In genomic region chrX:130523460-130524394, GRCh38 we compare ENCODE assay signal across 9 cellular contexts.
A peak's percentile ranks its signal among the peaks of the same experiment; 100 is the strongest.
DNase-seq lines count a peak whose midpoint lies in the region; ATAC-seq and TF ChIP-seq lines count a peak whose summit lies in the region.
"Had no signal": no experiment of that assay in that cellular context is flagged by ENCODE, and none has a peak within 500 bp of the region (broad histone marks: within the 10 kb centered on the region; RNA-seq: fewer than 3 reads in every experiment).

No MANE protein-coding gene starts in this region.

- ATAC-seq in right lobe of liver = peak in 3 of 4 donors; percentile 32 to 56 (median 42)
- no peak for ATAC-seq in HG03280 (IDR thresholded peaks at IDR 0.05; ENCODE audit: unreplicated experiment)
- no peak for ATAC-seq in GM19328 (IDR thresholded peaks at IDR 0.05; ENCODE audit: unreplicated experiment)
- no peak for ATAC-seq in GM19395 (IDR thresholded peaks at IDR 0.05; ENCODE audit: unreplicated experiment)

- no peaks in the 10 kb centered on the region for H3K4me1 ChIP-seq in right lobe of liver
- no peaks in the 10 kb centered on the region for H3K4me1 ChIP-seq in thymus (ENCODE audit: control insufficient read depth, insufficient read depth, low read length)

- H3K9me3 ChIP-seq in right lobe of liver = no peaks in the 10 kb centered on the region
- H3K9me3 ChIP-seq in thymus (ENCODE audit: control insufficient read depth) = no peaks in the 10 kb centered on the region

- peak; percentile 24 for DNase-seq in ELR (ENCODE audit: low read depth)
- DNase-seq in NCI-H2227 (lab: John Stamatoyannopoulos, UW; ENCODE audit: unreplicated experiment) = peak; percentile 88
- DNase-seq in cerebellum (ENCODE audit: low spot score) = peak; percentile 2
- DNase-seq in right lobe of liver = no peak

- WGBS in right lobe of liver (ENCODE audit: insufficient coverage, low coverage, low lambda C conversion rate, missing lambda C conversion rate) = 33% methylated on average over 20 of the region's 42 CpGs
- WGBS in thymus = 17% methylated on average over 42 of the region's 42 CpGs

- no peak for TF ChIP-seq POLR2A in right lobe of liver (IDR thresholded peaks at IDR 0.05)

- no peaks in the 10 kb centered on the region for H3K27me3 ChIP-seq in right lobe of liver
- no peaks in the 10 kb centered on the region for H3K27me3 ChIP-seq in thymus (ENCODE audit: control insufficient read depth, insufficient read depth)

- peak overlapping the region in 1 of 3 donors; percentile 19 for H3K4me3 ChIP-seq in right lobe of liver
- peak overlapping the region; percentile 15 for H3K4me3 ChIP-seq in thymus (ENCODE audit: low read length)

- TF ChIP-seq CTCF in right lobe of liver (IDR thresholded peaks at IDR 0.05) = no peak

- H3K27ac ChIP-seq in right lobe of liver (no peak overlapping the region), thymus (ENCODE audit: low read depth) (no peak overlapping the region)
- H3K27ac ChIP-seq: KMS-11 had no signal

- intact Hi-C loops in right lobe of liver (cut with DNase I) = no loop called here

- H3K36me3 ChIP-seq in right lobe of liver (no peaks in the 10 kb centered on the region), thymus (ENCODE audit: control insufficient read depth, insufficient read depth) (no peaks in the 10 kb centered on the region)

Comparison
In these comparisons a context has a peak if more than half of its experiments do, and no peak if none do; other contexts are left out.
1. DNase-seq: peak in ELR (single experiment), NCI-H2227 (single experiment) and cerebellum (single experiment); none in right lobe of liver (0 of 3).
2. ATAC-seq: peak in right lobe of liver (3 of 4); none in HG03280 (single experiment), GM19328 (single experiment) and GM19395 (single experiment).